Comparison of ENCODE assay signal across 8 cellular contexts in the genomic region with DNA sequence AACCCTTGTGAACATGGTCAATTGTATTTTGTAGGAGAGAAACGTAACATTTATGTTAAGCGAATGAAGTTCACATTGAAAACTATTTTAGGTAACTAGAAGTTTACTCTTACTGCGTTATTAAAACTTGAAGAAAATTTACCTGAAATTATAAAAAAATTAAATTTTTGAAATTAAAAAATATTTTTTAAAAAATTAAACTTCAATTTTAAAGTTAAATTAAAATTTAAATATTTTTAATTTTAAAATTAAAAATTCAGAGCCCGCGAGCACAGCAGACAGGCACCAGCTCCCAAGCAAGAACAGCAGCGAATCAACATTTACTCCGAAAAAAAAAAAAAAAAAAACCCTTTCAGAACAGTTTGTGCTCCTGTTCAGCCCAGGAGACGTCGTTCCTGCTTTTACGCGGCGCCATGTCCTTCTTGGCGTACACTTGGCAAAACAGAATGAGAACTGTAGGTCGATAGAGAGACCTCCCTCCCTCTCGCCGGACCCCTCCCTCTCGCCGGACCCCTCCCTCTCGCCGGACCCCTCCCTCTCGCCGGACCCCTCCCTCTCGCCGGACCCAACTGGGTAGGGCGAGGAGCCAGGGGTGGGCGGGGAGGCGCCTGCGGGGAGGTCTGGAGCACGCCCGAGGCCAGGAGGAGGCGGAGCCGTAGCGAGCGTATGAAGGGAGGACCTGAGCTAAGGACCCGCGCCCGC.
DNase-seq lines count a peak whose midpoint lies in the region; ATAC-seq, FAIRE-seq and TF ChIP-seq lines count a peak whose summit lies in the region.

No MANE protein-coding gene starts in this region.

- H3K36me3 ChIP-seq in OCI-LY1 (ENCODE audit: insufficient read depth, low read length) (no peaks in the 10 kb centered on the region), endothelial cell of umbilical vein (ENCODE audit: control insufficient read depth in 2 of 2, extremely low read depth in 1 of 2, insufficient read depth in 2 of 2, low read length in 2 of 2) (no peaks in the 10 kb centered on the region)

- H3K9me1 ChIP-seq in endothelial cell of umbilical vein (replicated peaks; ENCODE audit: control insufficient read depth, extremely low read depth, insufficient read depth, low read length): no peaks in the 10 kb centered on the region

- peak; percentile 60 for ATAC-seq in GM18511 (IDR thresholded peaks at IDR 0.05; ENCODE audit: unreplicated experiment)
- ATAC-seq in naive B cell (ENCODE audit: low read depth in 2 of 2): no peak

- POLR2A ChIA-PET in AG04450 (lab: Yijun Ruan, JAX): no interaction called here
- POLR2A ChIA-PET in endothelial cell of umbilical vein (lab: Charles Lee): no interaction called here

- H3K4me1 ChIP-seq in OCI-LY1 (ENCODE audit: insufficient read depth, low read length, severe bottlenecking) (peaks cover 7% of the 10 kb centered on the region), endothelial cell of umbilical vein (ENCODE audit: control insufficient read depth, extremely low read depth, insufficient read depth, low read length) (no peaks in the 10 kb centered on the region)

- no peak overlapping the region for H2AFZ ChIP-seq in OCI-LY1 (ENCODE audit: low read length)
- H2AFZ ChIP-seq in endothelial cell of umbilical vein (ENCODE audit: low read depth, low read length): no peak overlapping the region

- TF ChIP-seq CTCF in AG04450 (IDR thresholded peaks at IDR 0.05; ENCODE audit: low read depth, low read length) (no peak), OCI-LY1 (IDR thresholded peaks at IDR 0.05; ENCODE audit: low read length) (no peak), endothelial cell of umbilical vein (IDR thresholded peaks at IDR 0.05; ENCODE audit: extremely low read depth in 1 of 2, insufficient read depth in 1 of 2, low read depth in 1 of 2, low read length in 2 of 2) (no peak)

- H3K27ac ChIP-seq in AG04450 (ENCODE audit: low read depth, low read length) (no peak overlapping the region), OCI-LY1 (ENCODE audit: low read depth, low read length, poor library complexity, severe bottlenecking) (no peak overlapping the region), endothelial cell of umbilical vein (ENCODE audit: insufficient read depth, low read depth, low read length) (no peak overlapping the region)

- peaks cover 0 to 21% (median 10%) of the 10 kb centered on the region in 7 donors for H3K9me3 Mint-ChIP-seq in naive B cell

- FAIRE-seq in endothelial cell of umbilical vein (lab: Jason Lieb, UNC) (no peak), H54 (lab: Jason Lieb, UNC) (no peak)

- no peak for TF ChIP-seq POLR2A in endothelial cell of umbilical vein (IDR thresholded peaks at IDR 0.05; ENCODE audit: low read depth, low read length)
- TF ChIP-seq POLR2A in H54 (IDR thresholded peaks at IDR 0.05; ENCODE audit: low read depth, low read length): no peak

- H3K4me3 Mint-ChIP-seq in naive B cell: peak overlapping the region in 6 of 8 donors; percentile 10 to 70 (median 62)

- H3K9ac ChIP-seq in OCI-LY1 (ENCODE audit: low read length) (no peak overlapping the region), endothelial cell of umbilical vein (replicated peaks; ENCODE audit: extremely low read depth, insufficient read depth, low read length) (no peak overlapping the region)

- intact Hi-C loops in endothelial cell of umbilical vein (cut with micrococcal nuclease): no loop called here

- no peaks in the 10 kb centered on the region for H3K9me2 ChIP-seq in OCI-LY1 (ENCODE audit: low read depth, low read length)

- H3K36me3 Mint-ChIP-seq in naive B cell: peaks cover 0 to 8% of the 10 kb centered on the region in 2 donors

- peaks cover 0 to 17% (median 7%) of the 10 kb centered on the region in 3 donors for H3K27me3 Mint-ChIP-seq in naive B cell

- no TSS peak for BruUV-seq in endothelial cell of umbilical vein (replicated peaks; lab: Mats Ljungman, UMichigan)

- peak; percentile 32 for DNase-seq in AG04450 (ENCODE audit: low read depth, low spot score)
- DNase-seq in endothelial cell of umbilical vein (ENCODE audit: low read depth, low spot score): peak; percentile 17
- DNase-seq in naive B cell: no peak
- no peak for DNase-seq in H54 (ENCODE audit: insufficient read length, low spot score)
- DNase-seq in NCI-H1694 treated with DMSO at 0.1 percent for 48 hours (lab: John Stamatoyannopoulos, UW): no peak
- DNase-seq in cerebellum (ENCODE audit: low spot score): no peak

- peaks cover 0 to 8% (median 0%) of the 10 kb centered on the region in 3 donors for H3K4me1 Mint-ChIP-seq in naive B cell

- no peaks in the 10 kb centered on the region for H3F3A ChIP-seq in OCI-LY1 (ENCODE audit: insufficient read depth, low read length)

- H3K4me3 ChIP-seq in AG04450 (ENCODE audit: low read depth, low read length): peak overlapping the region; percentile 60
- H3K4me3 ChIP-seq in OCI-LY1 (ENCODE audit: low read depth, low read length, poor library complexity, severe bottlenecking): peak overlapping the region; percentile 47
- peak overlapping the region in 1 of 3 experiments; percentile 14 for H3K4me3 ChIP-seq in endothelial cell of umbilical vein (replicated peaks in 1 of 3; ENCODE audit: insufficient read depth in 1 of 3, low read depth in 1 of 3, low read length in 3 of 3)

- no peaks in the 10 kb centered on the region for H3K79me2 ChIP-seq in OCI-LY1 (ENCODE audit: insufficient read depth, low read length)
- no peaks in the 10 kb centered on the region for H3K79me2 ChIP-seq in endothelial cell of umbilical vein (ENCODE audit: control insufficient read depth, insufficient read depth, low read length)

- dilution Hi-C loops in endothelial cell of umbilical vein (cut with MboI; ENCODE audit: extremely low pct_ligation_motif_present, low sequenced_read_pairs): no loop called here

- peak overlapping the region in 2 of 6 donors; percentile 24 to 63 for H3K27ac Mint-ChIP-seq in naive B cell

- no peaks in the 10 kb centered on the region for H4K20me1 ChIP-seq in OCI-LY1 (ENCODE audit: insufficient read depth, low read length)
- no peaks in the 10 kb centered on the region for H4K20me1 ChIP-seq in endothelial cell of umbilical vein (replicated peaks; ENCODE audit: control insufficient read depth, extremely low read depth, insufficient read depth, low read length)

- H3K4me2 ChIP-seq in OCI-LY1 (ENCODE audit: low read length) (peak overlapping the region; percentile 48; the same call in 1 of the 2 replicates), endothelial cell of umbilical vein (ENCODE audit: insufficient read depth, low read length) (no peak overlapping the region)

- CTCF ChIA-PET in AG04450 (lab: Charles Lee): interaction anchor here (0.6 to 1.1 kb wide), 3 partner anchors 13 to 149 kb away, joined by 3 to 7 read pairs (median 7); no protein-coding TSS in a partner anchor
- CTCF ChIA-PET in endothelial cell of umbilical vein (lab: Charles Lee): interaction anchor here (1.1 kb wide), 1 partner anchor 13 kb away, joined by 5 read pairs; no protein-coding TSS in a partner anchor

- H3K9me3 ChIP-seq in AG04450 (ENCODE audit: control insufficient read depth, insufficient read depth, low read length) (peaks cover 8% of the 10 kb centered on the region; the same call in 1 of the 2 replicates), OCI-LY1 (ENCODE audit: low read length) (no peaks in the 10 kb centered on the region), endothelial cell of umbilical vein (replicated peaks; ENCODE audit: control insufficient read depth, insufficient read depth, low read length) (no peaks in the 10 kb centered on the region)

- H3K27me3 ChIP-seq in AG04450 (ENCODE audit: control insufficient read depth, insufficient read depth, low read length): peaks cover 1% of the 10 kb centered on the region
- peaks cover 9% of the 10 kb centered on the region; the same call in 1 of the 2 replicates for H3K27me3 ChIP-seq in OCI-LY1 (ENCODE audit: insufficient read depth, low read length)
- H3K27me3 ChIP-seq in endothelial cell of umbilical vein (ENCODE audit: control insufficient read depth in 2 of 2, insufficient read depth in 2 of 2, low read length in 2 of 2): no peaks in the 10 kb centered on the region

TF ChIP-seq in endothelial cell of umbilical vein, 7 proteins besides CTCF, POLR2A, EP300 and RAD21:
- no peak for TF ChIP-seq FOS (IDR thresholded peaks at IDR 0.05; ENCODE audit: borderline replicate concordance, insufficient read depth, low read length)
- no peak for TF ChIP-seq GATA2 (IDR thresholded peaks at IDR 0.05; ENCODE audit: insufficient read depth, insufficient read length, low read depth, low read length)
- no peak for TF ChIP-seq JUN (IDR thresholded peaks at IDR 0.05; ENCODE audit: borderline replicate concordance, insufficient read depth, insufficient read length, low read depth)

Comparison
In these comparisons a context has a peak if more than half of its experiments do, and no peak if none do; other contexts are left out.
1. DNase-seq: peak in AG04450 (single experiment) and endothelial cell of umbilical vein (single experiment); none in naive B cell (single experiment), H54 (single experiment), NCI-H1694 treated with DMSO at 0.1 percent for 48 hours (single experiment) and cerebellum (single experiment).